ENCODE assay signal across 8 cellular contexts in the genomic region with DNA sequence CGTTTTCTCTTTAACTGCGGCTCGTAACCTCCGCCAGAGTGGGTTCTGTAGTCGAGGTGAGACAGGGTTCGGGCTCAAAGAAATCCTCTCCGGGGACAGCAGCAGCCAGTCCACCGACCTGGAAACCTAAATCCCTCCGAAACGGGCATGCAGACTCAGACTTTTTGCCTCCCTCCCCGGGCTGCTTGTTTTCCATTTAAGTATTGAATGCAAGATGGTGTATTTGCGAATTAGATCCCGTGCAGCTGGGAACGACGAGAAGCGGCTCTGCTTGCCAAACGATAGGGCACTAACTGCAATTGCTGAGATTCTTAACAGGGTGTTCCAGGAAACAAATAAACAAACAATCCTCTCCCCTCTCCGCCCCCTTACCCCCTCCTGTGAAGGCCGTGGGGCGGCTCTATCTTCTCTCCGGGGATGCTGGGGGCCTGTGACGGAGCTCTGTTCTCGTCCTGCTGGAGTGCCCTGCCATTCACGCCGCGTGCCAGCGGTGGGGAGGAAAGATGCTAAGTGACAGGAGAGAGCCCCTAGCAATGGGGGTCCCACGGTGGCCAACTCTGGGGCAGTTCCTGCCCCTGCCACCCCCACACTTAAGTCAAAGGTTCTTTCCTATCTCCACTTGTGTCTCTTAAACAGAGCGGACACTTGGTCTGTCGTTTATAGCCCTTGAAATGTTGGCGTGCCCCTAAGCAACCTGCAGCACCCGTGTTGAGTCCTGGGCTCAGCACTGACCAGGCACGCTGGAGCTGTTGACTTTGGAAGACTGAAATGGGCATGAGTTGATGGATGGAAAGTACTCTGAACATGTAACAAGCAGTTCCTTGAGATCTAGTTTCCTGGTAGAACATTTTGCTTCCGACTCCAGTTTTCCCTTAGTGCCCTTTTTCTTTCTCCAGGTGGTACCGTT. TPM values are rescaled to one million over a fixed set of nuclear protein-coding genes. Genes with fewer than 3 reads are reported as not detected.
DNase-seq lines count a peak whose midpoint lies in the region; ATAC-seq and TF ChIP-seq lines count a peak whose summit lies in the region.

No MANE protein-coding gene starts in this region.

- DNase-seq in Caco-2 (peak in 1 of 2 experiments; percentile 21), IMR-90 (peak; percentile 21), astrocyte of the spinal cord (ENCODE audit: low read depth, low spot score) (no peak), inferior parietal cortex (ENCODE audit: extremely low spot score) (peak; percentile 29), KBM-7 (no peak), OCI-M2 (lab: John Stamatoyannopoulos, UW; ENCODE audit: unreplicated experiment) (no peak)
- no peak for DNase-seq in stimulated activated naive B cell treated with anti-CD40 and anti-IgM and Interleukin-4, amounts not matched to agents 10 μg/mL and 1 μg/mL and 100 μg/mL, for 72 hours

- H3K4ac ChIP-seq in IMR-90 (ENCODE audit: low read depth, low read length) = peak overlapping the region; percentile 83

- H2AFZ ChIP-seq in IMR-90 (replicated peaks; ENCODE audit: low read length, poor library complexity) = peak overlapping the region; percentile 91

- H2BK5ac ChIP-seq in IMR-90 (ENCODE audit: low read depth, low read length, poor library complexity, severe bottlenecking) = peak overlapping the region; percentile 86

- TF ChIP-seq RAD21 in IMR-90 (IDR thresholded peaks at IDR 0.05; ENCODE audit: low read length) = no peak

- H3K4me3 ChIP-seq in Caco-2 (ENCODE audit: low read depth, low read length) = peak overlapping the region; percentile 46
- H3K4me3 ChIP-seq in IMR-90 (ENCODE audit: insufficient read depth, low read depth, low read length) = peak overlapping the region; percentile 57
- peak overlapping the region; percentile 59 for H3K4me3 ChIP-seq in astrocyte of the spinal cord (ENCODE audit: low read depth, low read length)

- peak overlapping the region; percentile 88 for H3K56ac ChIP-seq in IMR-90 (ENCODE audit: extremely low read depth, insufficient read depth, low read length)

- no peak for TF ChIP-seq CTCF in Caco-2 (IDR thresholded peaks at IDR 0.05; ENCODE audit: insufficient read depth in 1 of 2, low read depth in 1 of 2, low read length in 1 of 2, severe bottlenecking in 1 of 2, unreplicated experiment in 1 of 2)
- TF ChIP-seq CTCF in IMR-90 (conservative IDR thresholded peaks at IDR 0.05; ENCODE audit: low read depth, low read length) = no peak
- TF ChIP-seq CTCF in astrocyte of the spinal cord (IDR thresholded peaks at IDR 0.05; ENCODE audit: low read depth, low read length) = no peak

- peaks cover 9 to 17% of the 10 kb centered on the region in 2 experiments; a peak in 3 of 4 replicates for H3K79me1 ChIP-seq in IMR-90 (ENCODE audit: low read depth in 1 of 2, low read length in 2 of 2)

- peak overlapping the region; percentile 78 for H3K9ac ChIP-seq in IMR-90 (ENCODE audit: low read depth, low read length)

- H3K27ac ChIP-seq in IMR-90 (ENCODE audit: insufficient read depth, low read length) = peak overlapping the region; percentile 89

- H4K5ac ChIP-seq in IMR-90 (ENCODE audit: low read depth, low read length) = peak overlapping the region; percentile 62

- dilution Hi-C loops in IMR-90 (cut with HindIII; ENCODE audit: low sequenced_read_pairs, unreplicated experiment) = no loop called here

- no CpG with 5 or more reads among the region's 35 CpGs for WGBS in IMR-90 (ENCODE audit: extremely low coverage in 2 of 2, insufficient read length in 1 of 2), 2 experiments

- peak overlapping the region; percentile 89 for H3K14ac ChIP-seq in IMR-90 (replicated peaks; ENCODE audit: low read depth, low read length)

- H3K9me3 ChIP-seq in Caco-2 (no peaks in the 10 kb centered on the region), IMR-90 (ENCODE audit: control insufficient read depth, insufficient read depth, low read length) (no peaks in the 10 kb centered on the region)

- H3K4me3 Mint-ChIP-seq in Caco-2 (ENCODE audit: unreplicated experiment) = peak overlapping the region; percentile 80
- peak overlapping the region; percentile 93 to 97 for H3K4me3 Mint-ChIP-seq in stimulated activated naive B cell treated with anti-CD40 and anti-IgM and Interleukin-4, amounts not matched to agents 10 μg/mL and 1 μg/mL and 100 μg/mL, for 72 hours

- POLR2A ChIA-PET in Caco-2 (lab: Charles Lee) = no interaction called here
- POLR2A ChIA-PET in IMR-90 (lab: Charles Lee; ENCODE audit: unreplicated experiment) = interaction anchor here (0.6 kb wide), 1 partner anchor 12 kb away, joined by 3 read pairs; no protein-coding TSS in a partner anchor

- peak overlapping the region; percentile 48 for H4K91ac ChIP-seq in IMR-90 (ENCODE audit: insufficient read depth, low read depth, low read length)

- H3K27me3 Mint-ChIP-seq in Caco-2 (ENCODE audit: insufficient read depth, unreplicated experiment) = no peaks in the 10 kb centered on the region
- H3K27me3 Mint-ChIP-seq in stimulated activated naive B cell treated with anti-CD40 and anti-IgM and Interleukin-4, amounts not matched to agents 10 μg/mL and 1 μg/mL and 100 μg/mL, for 72 hours = peaks cover 62 to 86% of the 10 kb centered on the region in 2 donors

- no peaks in the 10 kb centered on the region for H3K27me3 ChIP-seq in Caco-2 (replicated peaks; ENCODE audit: control insufficient read depth, insufficient read depth, low read length)
- peaks cover 11% of the 10 kb centered on the region for H3K27me3 ChIP-seq in IMR-90 (ENCODE audit: control insufficient read depth, insufficient read depth, low read length)

- peak overlapping the region; percentile 43; the same call in 2 of the 3 replicates for H2BK15ac ChIP-seq in IMR-90 (ENCODE audit: low read depth, low read length)

- peaks cover 19% of the 10 kb centered on the region for H3K36me3 Mint-ChIP-seq in Caco-2 (ENCODE audit: insufficient read depth, unreplicated experiment)
- no peaks in the 10 kb centered on the region for H3K36me3 Mint-ChIP-seq in stimulated activated naive B cell treated with anti-CD40 and anti-IgM and Interleukin-4, amounts not matched to agents 10 μg/mL and 1 μg/mL and 100 μg/mL, for 72 hours

- peak; percentile 1; the same call in 1 of the 2 replicates for ATAC-seq in IMR-90 (ENCODE audit: low read depth)
- no peak for ATAC-seq in stimulated activated naive B cell treated with anti-CD40 and anti-IgM and Interleukin-4, amounts not matched to agents 10 μg/mL and 1 μg/mL and 100 μg/mL, for 72 hours (replicated peaks)
- no peak for ATAC-seq in GM18520 (IDR thresholded peaks at IDR 0.05; ENCODE audit: unreplicated experiment)

- peak overlapping the region; percentile 92 for H2AK9ac ChIP-seq in IMR-90 (replicated peaks; ENCODE audit: low read depth, low read length, poor library complexity)

- peak overlapping the region; percentile 86 for H3K23ac ChIP-seq in IMR-90 (ENCODE audit: low read depth, low read length)

- H3K36me3 ChIP-seq in Caco-2 (ENCODE audit: control insufficient read depth, insufficient read depth, low read length) = no peaks in the 10 kb centered on the region
- no peaks in the 10 kb centered on the region for H3K36me3 ChIP-seq in IMR-90 (ENCODE audit: control insufficient read depth, insufficient read depth, low read length)

- H4K8ac ChIP-seq in IMR-90 (ENCODE audit: low read depth in 2 of 2, low read length in 2 of 2) = peak overlapping the region; percentile 61 to 93

- H3K4me1 ChIP-seq in Caco-2 (peaks cover 8% of the 10 kb centered on the region; the same call in 1 of the 2 replicates), IMR-90 (ENCODE audit: control insufficient read depth, insufficient read depth, low read length) (peaks cover 7% of the 10 kb centered on the region)

- peak overlapping the region; percentile 66 for H3K18ac ChIP-seq in IMR-90 (ENCODE audit: low read depth, low read length)

- H3K9me3 Mint-ChIP-seq in Caco-2 (ENCODE audit: unreplicated experiment) = no peaks in the 10 kb centered on the region
- no peaks in the 10 kb centered on the region for H3K9me3 Mint-ChIP-seq in stimulated activated naive B cell treated with anti-CD40 and anti-IgM and Interleukin-4, amounts not matched to agents 10 μg/mL and 1 μg/mL and 100 μg/mL, for 72 hours

- CTCF ChIA-PET in Caco-2 (lab: Charles Lee) (interaction anchor here (1.1 to 1.7 kb wide), 2 partner anchors 13 to 107 kb away, joined by 3 to 5 read pairs; no protein-coding TSS in a partner anchor), IMR-90 (lab: Yijun Ruan, JAX) (interaction anchor here (1.1 kb wide), 1 partner anchor 167 kb away, joined by 3 read pairs; no protein-coding TSS in a partner anchor)

- peak overlapping the region; percentile 78 for H3K4me2 ChIP-seq in IMR-90 (ENCODE audit: low read depth, low read length)

- peak overlapping the region; percentile 79 for H3K27ac Mint-ChIP-seq in Caco-2 (ENCODE audit: unreplicated experiment)
- peak overlapping the region; percentile 91 for H3K27ac Mint-ChIP-seq in stimulated activated naive B cell treated with anti-CD40 and anti-IgM and Interleukin-4, amounts not matched to agents 10 μg/mL and 1 μg/mL and 100 μg/mL, for 72 hours

- H3K4me1 Mint-ChIP-seq in Caco-2 (ENCODE audit: low read depth, unreplicated experiment) = peaks cover 25% of the 10 kb centered on the region
- peaks cover 41 to 50% of the 10 kb centered on the region in 2 donors for H3K4me1 Mint-ChIP-seq in stimulated activated naive B cell treated with anti-CD40 and anti-IgM and Interleukin-4, amounts not matched to agents 10 μg/mL and 1 μg/mL and 100 μg/mL, for 72 hours

- H2BK120ac ChIP-seq in IMR-90 (ENCODE audit: low read depth, low read length) = peak overlapping the region; percentile 84

- BruUV-seq in Caco-2 (replicated peaks; lab: Mats Ljungman, UMichigan) (no TSS peak), IMR-90 (replicated peaks; lab: Mats Ljungman, UMichigan) (no TSS peak)

- H2AK5ac ChIP-seq in IMR-90 (ENCODE audit: low read depth, low read length) = no peak overlapping the region

- intact Hi-C loops in Caco-2 (cut with micrococcal nuclease; ENCODE audit: unreplicated experiment) = loop anchor here (1.0 to 5.0 kb wide), 5 partner anchors 12 to 132 kb away; no protein-coding TSS in a partner anchor
- intact Hi-C loops in IMR-90 (cut with micrococcal nuclease) = loop anchor here (2.0 to 10.0 kb wide), 6 partner anchors 127 to 675 kb away; partner anchors contain the start of genes CRYGS, EIF4A2 and TBCCD1

- H2BK20ac ChIP-seq in IMR-90 (ENCODE audit: low read depth, low read length) = peak overlapping the region; percentile 2; the same call in 1 of the 2 replicates

- H4K20me1 ChIP-seq in IMR-90 (ENCODE audit: insufficient read depth, low read length) = no peaks in the 10 kb centered on the region

- in situ Hi-C loops in IMR-90 (cut with MboI; ENCODE audit: low sequenced_read_pairs) (no loop called here), astrocyte of the spinal cord (cut with HindIII; ENCODE audit: low sequenced_read_pairs) (no loop called here), KBM-7 (cut with MboI; ENCODE audit: low pct_unique_long_range_greater_than_20kb, low sequenced_read_pairs) (no loop called here)

- TF ChIP-seq POLR2A in IMR-90 (IDR thresholded peaks at IDR 0.05; ENCODE audit: low read depth, low read length) = no peak

- peaks cover 9% of the 10 kb centered on the region for H3K9me1 ChIP-seq in IMR-90 (ENCODE audit: insufficient read depth, low read length)

TF ChIP-seq in IMR-90, 13 proteins besides CTCF, POLR2A, EP300 and RAD21 (continues in another document):
- no peak for TF ChIP-seq FOS (IDR thresholded peaks at IDR 0.05; ENCODE audit: low read depth, low read length)

RNA-seq across cellular contexts. Expression of gene ETV5, which starts 1.3 kb away (rescaled TPM):
- total RNA-seq in Caco-2 (2022) (16.2 and 18.6 TPM in 2 replicates), IMR-90 (2012; rRNA removed) (20.1 and 25.3 TPM in 2 replicates)
- polyA plus RNA-seq in IMR-90 (2012; rRNA removed) = 15.7 TPM in 2 replicates
- 12.3 and 13.0 TPM in 2 replicates for polyA plus RNA-seq in IMR-90 (2012; cell fraction: cytosol; rRNA removed)
- polyA plus RNA-seq in IMR-90 (2012; cell fraction: nucleus; rRNA removed; ENCODE audit: low replicate concordance) = 15.5 and 21.8 TPM in 2 replicates

Comparison
In these comparisons a context has a peak if more than half of its experiments do, and no peak if none do; other contexts are left out.
1. DNase-seq: peak in IMR-90 (single experiment) and inferior parietal cortex (single experiment); none in astrocyte of the spinal cord (single experiment), stimulated activated naive B cell treated with anti-CD40 and anti-IgM and Interleukin-4, amounts not matched to agents 10 μg/mL and 1 μg/mL and 100 μg/mL, for 72 hours (single experiment), KBM-7 (single experiment) and OCI-M2 (single experiment).
2. Peak in every context shown above with its lines, with median percentiles within 50 percentile points of each other: H3K4me3 ChIP-seq.